8 cellular contexts compared by ENCODE assay signal in genomic region chr15:66565731-66566130, GRCh38. TPM values are rescaled to one million over a fixed set of nuclear protein-coding genes. Genes with fewer than 3 reads are reported as not detected.
DNase-seq lines count a peak whose midpoint lies in the region; ATAC-seq lines count a peak whose summit lies in the region.
"Had no signal": no experiment of that assay in that cellular context is flagged by ENCODE, and none has a peak within 500 bp of the region (broad histone marks: within the 10 kb centered on the region; RNA-seq: fewer than 3 reads in every experiment).

A gene with protein sequence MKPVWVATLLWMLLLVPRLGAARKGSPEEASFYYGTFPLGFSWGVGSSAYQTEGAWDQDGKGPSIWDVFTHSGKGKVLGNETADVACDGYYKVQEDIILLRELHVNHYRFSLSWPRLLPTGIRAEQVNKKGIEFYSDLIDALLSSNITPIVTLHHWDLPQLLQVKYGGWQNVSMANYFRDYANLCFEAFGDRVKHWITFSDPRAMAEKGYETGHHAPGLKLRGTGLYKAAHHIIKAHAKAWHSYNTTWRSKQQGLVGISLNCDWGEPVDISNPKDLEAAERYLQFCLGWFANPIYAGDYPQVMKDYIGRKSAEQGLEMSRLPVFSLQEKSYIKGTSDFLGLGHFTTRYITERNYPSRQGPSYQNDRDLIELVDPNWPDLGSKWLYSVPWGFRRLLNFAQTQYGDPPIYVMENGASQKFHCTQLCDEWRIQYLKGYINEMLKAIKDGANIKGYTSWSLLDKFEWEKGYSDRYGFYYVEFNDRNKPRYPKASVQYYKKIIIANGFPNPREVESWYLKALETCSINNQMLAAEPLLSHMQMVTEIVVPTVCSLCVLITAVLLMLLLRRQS (minus strand): TSS chr15:66565998. CDS start chr15:66565365, 633 bp downstream.

- H3K27ac ChIP-seq in effector memory CD4-positive, alpha-beta T cell (ENCODE audit: insufficient read depth, low read length, poor library complexity, severe bottlenecking), result no peak within 1 kb of the TSS

- H3K4me3 Mint-ChIP-seq in T-helper 17 cell, result peak within 1 kb of the TSS; percentile 31

- H3K4me1 Mint-ChIP-seq in T-helper 17 cell, result peaks cover 15% of the 10 kb centered on the region

- intact Hi-C loops in sciatic nerve (cut with DNase I), result no loop called here

- ATAC-seq in T-helper 17 cell (no peak), sciatic nerve (peak; percentile 64), HG03196 (IDR thresholded peaks at IDR 0.05; ENCODE audit: unreplicated experiment) (no peak)

- no peak within 1 kb of the TSS for H3K4me3 ChIP-seq in effector memory CD4-positive, alpha-beta T cell (ENCODE audit: insufficient read depth, low read depth, low read length, poor library complexity, severe bottlenecking)

- H3K36me3 ChIP-seq in effector memory CD4-positive, alpha-beta T cell (ENCODE audit: control insufficient read depth, insufficient read depth, low read length), result no peaks in the 10 kb centered on the region

- H3K27me3 Mint-ChIP-seq in T-helper 17 cell, result peaks cover 5% of the 10 kb centered on the region

- peak within 1 kb of the TSS; percentile 68 for H3K27ac Mint-ChIP-seq in T-helper 17 cell

- no peaks in the 10 kb centered on the region for H3K9me3 ChIP-seq in T-helper 17 cell (ENCODE audit: control insufficient read depth, low read length, poor library complexity, severe bottlenecking)
- H3K9me3 ChIP-seq in effector memory CD4-positive, alpha-beta T cell (ENCODE audit: control insufficient read depth, low read length), result no peaks in the 10 kb centered on the region

- DNase-seq in HCEC 1CT (peak; percentile 17), T-helper 17 cell (no peak), hepatic stellate cell (ENCODE audit: low spot score) (peak; percentile 71), sciatic nerve (ENCODE audit: low spot score) (peak; percentile 62)
- DNase-seq in effector memory CD4-positive, alpha-beta T cell, result no peak
- DNase-seq in NK-92 treated with Interleukin-12 subunit alpha and Interleukin-12 subunit beta, amount 100 ng/mL, for 24 hours (lab: John Stamatoyannopoulos, UW), result no peak
- DNase-seq: NCI-H2171 treated with DMSO at 0.1 percent for 48 hours had no signal

- H3K36me3 Mint-ChIP-seq in T-helper 17 cell (ENCODE audit: low read depth), result no peaks in the 10 kb centered on the region

- H3K4me1 ChIP-seq in effector memory CD4-positive, alpha-beta T cell (ENCODE audit: control insufficient read depth, insufficient read depth, low read length, poor library complexity, severe bottlenecking), result no peaks in the 10 kb centered on the region

- no peaks in the 10 kb centered on the region for H3K27me3 ChIP-seq in effector memory CD4-positive, alpha-beta T cell (replicated peaks; ENCODE audit: control insufficient read depth, insufficient read depth, low read length, poor library complexity, severe bottlenecking)

RNA-seq across cellular contexts. Expression of the gene that starts here (rescaled TPM):
- total RNA-seq in T-helper 17 cell (not detected), sciatic nerve (19.6 TPM)

Comparison
In these comparisons a context has a peak if more than half of its experiments do, and no peak if none do; other contexts are left out.
1. RNA of the gene that starts here (total RNA-seq): 19.6 TPM in sciatic nerve (single experiment); not detected in T-helper 17 cell; every median in the first group is over 10 times any median in the second.
2. DNase-seq: peak in HCEC 1CT (single experiment), hepatic stellate cell (single experiment) and sciatic nerve (single experiment); none in T-helper 17 cell (0 of 3), effector memory CD4-positive, alpha-beta T cell (0 of 3) and NK-92 treated with Interleukin-12 subunit alpha and Interleukin-12 subunit beta, amount 100 ng/mL, for 24 hours (single experiment).